2 cellular contexts compared by ENCODE assay signal in the genomic region with DNA sequence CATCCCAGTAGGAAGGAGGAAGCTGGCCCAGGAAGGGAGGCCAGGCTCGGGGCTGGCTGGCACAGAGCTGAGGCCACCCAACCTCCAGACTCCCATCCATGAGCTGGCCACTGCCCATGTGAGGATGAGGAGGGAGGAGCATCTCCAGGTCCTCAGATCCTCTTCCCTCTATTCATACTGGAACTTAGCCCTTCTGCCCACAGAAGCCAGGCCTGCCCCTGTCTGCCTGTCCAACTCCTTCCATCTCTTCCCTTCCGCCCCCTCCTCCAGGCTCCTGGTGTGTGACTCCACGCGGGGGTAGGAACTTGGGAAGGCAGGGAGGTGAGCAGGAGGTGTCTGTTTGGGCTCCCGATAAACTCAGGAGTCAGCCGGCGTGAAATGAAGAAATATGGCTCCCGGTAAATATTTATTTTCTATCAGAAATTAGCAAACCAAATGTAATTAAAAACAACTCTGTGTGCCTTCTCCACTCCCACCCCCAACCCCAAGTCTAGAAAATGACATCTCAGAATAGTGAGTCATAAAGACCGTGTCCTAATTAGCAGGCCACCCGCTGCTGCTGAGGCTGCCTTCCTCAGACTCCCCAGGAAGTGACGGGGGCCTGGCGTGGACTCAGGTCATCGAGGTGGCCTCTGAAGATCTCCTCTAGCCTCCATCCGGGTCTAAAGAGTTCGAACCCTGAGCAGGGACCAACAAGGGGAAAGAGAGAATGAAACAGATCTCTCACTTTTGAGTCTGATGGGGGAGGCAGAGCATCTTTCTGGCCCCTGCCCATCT.
TF ChIP-seq lines count a peak whose summit lies in the region.

No MANE protein-coding gene starts in this region.

TF ChIP-seq in IMR-90, 13 proteins besides CTCF, POLR2A, EP300 and RAD21:
- TF ChIP-seq RFX5 (IDR thresholded peaks at IDR 0.05; ENCODE audit: low read depth, low read length): no peak
- TF ChIP-seq FOS (IDR thresholded peaks at IDR 0.05; ENCODE audit: low read depth, low read length): peak; percentile 40; the same call in 1 of the 2 replicates

TF ChIP-seq in HepG2, 621 proteins besides CTCF, POLR2A, EP300 and RAD21:
- no peak for TF ChIP-seq ZBTB1 (CRISPR knock-in tag; IDR thresholded peaks at IDR 0.05; ENCODE audit: borderline replicate concordance)
- TF ChIP-seq HES4 (CRISPR knock-in tag; IDR thresholded peaks at IDR 0.05; ENCODE audit: borderline replicate concordance): 0 out of 2 replicates have a peak, but pooled peaks have one; percentile 29
- no peak for TF ChIP-seq ZNF660 (CRISPR knock-in tag; IDR thresholded peaks at IDR 0.05; ENCODE audit: borderline replicate concordance, low read depth)
- TF ChIP-seq ZSCAN29 (CRISPR knock-in tag; conservative IDR thresholded peaks at IDR 0.05): no peak
- TF ChIP-seq YEATS2 (CRISPR knock-in tag; IDR thresholded peaks at IDR 0.05; ENCODE audit: borderline replicate concordance): no peak
